ENCODE assay signal across 16 cellular contexts in genomic region chr15:56915888-56916287, GRCh38. TPM values are rescaled to one million over a fixed set of nuclear protein-coding genes. Genes with fewer than 3 reads are reported as not detected.
A peak's percentile ranks its signal among the peaks of the same experiment; 100 is the strongest.
DNase-seq lines count a peak whose midpoint lies in the region; ATAC-seq and TF ChIP-seq lines count a peak whose summit lies in the region.
"Had no signal": no experiment of that assay in that cellular context is flagged by ENCODE, and none has a peak within 500 bp of the region (broad histone marks: within the 10 kb centered on the region; RNA-seq: fewer than 3 reads in every experiment).

No MANE protein-coding gene starts in this region.

- H3K9me3 ChIP-seq in CD4-positive, CD25-positive, alpha-beta regulatory T cell (ENCODE audit: control insufficient read depth in 2 of 2, low read length in 2 of 2), result no peaks in the 10 kb centered on the region
- no peaks in the 10 kb centered on the region for H3K9me3 ChIP-seq in CD4-positive, alpha-beta T cell (ENCODE audit: control insufficient read depth, low read length)
- no peaks in the 10 kb centered on the region for H3K9me3 ChIP-seq in left ventricle myocardium inferior (replicated peaks)

- peak overlapping the region in 3 of 4 donors; percentile 7 to 70 (median 69) for H3K4me3 Mint-ChIP-seq in CD4-positive, CD25-positive, alpha-beta regulatory T cell
- peak overlapping the region; percentile 91 for H3K4me3 Mint-ChIP-seq in CD4-positive, alpha-beta T cell
- peak overlapping the region; percentile 80 for H3K4me3 Mint-ChIP-seq in activated T-helper 17 cell treated with anti-CD3 and anti-CD28 coated beads, Interleukin-2, amount 50 U/mL, for 72 hours
- H3K4me3 Mint-ChIP-seq in progenitor cell of endocrine pancreas (ENCODE audit: low read depth), result peak overlapping the region; percentile 41

- ATAC-seq in CD4-positive, CD25-positive, alpha-beta regulatory T cell (ENCODE audit: low read depth in 2 of 2), result no peak
- no peak for ATAC-seq in CD4-positive, alpha-beta T cell (ENCODE audit: poor library complexity)
- no peak for ATAC-seq in activated T-helper 17 cell treated with anti-CD3 and anti-CD28 coated beads, Interleukin-2, amount 50 U/mL, for 72 hours (replicated peaks)
- no peak for ATAC-seq in HG03457 (IDR thresholded peaks at IDR 0.05; ENCODE audit: unreplicated experiment)
- ATAC-seq: GM12878 had no signal

- peaks cover 27% of the 10 kb centered on the region for H3K4me1 ChIP-seq in CD4-positive, CD25-positive, alpha-beta regulatory T cell (ENCODE audit: control insufficient read depth, insufficient read depth, low read length, poor library complexity, severe bottlenecking)
- peaks cover 57% of the 10 kb centered on the region for H3K4me1 ChIP-seq in left ventricle myocardium inferior

- H3K36me3 Mint-ChIP-seq in CD4-positive, CD25-positive, alpha-beta regulatory T cell, result peaks cover 6% of the 10 kb centered on the region
- H3K36me3 Mint-ChIP-seq in CD4-positive, alpha-beta T cell (ENCODE audit: low read depth), result peaks cover 14% of the 10 kb centered on the region
- peaks cover 13% of the 10 kb centered on the region for H3K36me3 Mint-ChIP-seq in activated T-helper 17 cell treated with anti-CD3 and anti-CD28 coated beads, Interleukin-2, amount 50 U/mL, for 72 hours (ENCODE audit: low read depth)
- peaks cover 22% of the 10 kb centered on the region for H3K36me3 Mint-ChIP-seq in progenitor cell of endocrine pancreas (ENCODE audit: insufficient read depth)

- H3K27me3 Mint-ChIP-seq in CD4-positive, CD25-positive, alpha-beta regulatory T cell, result peaks cover 5% of the 10 kb centered on the region
- H3K27me3 Mint-ChIP-seq in CD4-positive, alpha-beta T cell, result no peaks in the 10 kb centered on the region
- no peaks in the 10 kb centered on the region for H3K27me3 Mint-ChIP-seq in activated T-helper 17 cell treated with anti-CD3 and anti-CD28 coated beads, Interleukin-2, amount 50 U/mL, for 72 hours
- no peaks in the 10 kb centered on the region for H3K27me3 Mint-ChIP-seq in progenitor cell of endocrine pancreas
- H3K27me3 Mint-ChIP-seq: CD8-positive, alpha-beta memory T cell had no signal

- no peaks in the 10 kb centered on the region for H3K27me3 ChIP-seq in CD4-positive, CD25-positive, alpha-beta regulatory T cell (ENCODE audit: control insufficient read depth, insufficient read depth, low read length)
- no peaks in the 10 kb centered on the region for H3K27me3 ChIP-seq in CD4-positive, alpha-beta T cell (ENCODE audit: control insufficient read depth, insufficient read depth, low read length)
- no peaks in the 10 kb centered on the region for H3K27me3 ChIP-seq in left ventricle myocardium inferior (ENCODE audit: low read depth)

- H3K27ac ChIP-seq in CD4-positive, CD25-positive, alpha-beta regulatory T cell (ENCODE audit: insufficient read depth, low read length, poor library complexity, severe bottlenecking), result no peak overlapping the region
- H3K27ac ChIP-seq in CD4-positive, alpha-beta T cell (ENCODE audit: low read depth, low read length), result no peak overlapping the region
- no peak overlapping the region for H3K27ac ChIP-seq in left ventricle myocardium inferior (replicated peaks)
- H3K27ac ChIP-seq: GM23248 had no signal

- H3K9me3 Mint-ChIP-seq in CD4-positive, CD25-positive, alpha-beta regulatory T cell, result no peaks in the 10 kb centered on the region
- H3K9me3 Mint-ChIP-seq in CD4-positive, alpha-beta T cell, result no peaks in the 10 kb centered on the region
- H3K9me3 Mint-ChIP-seq in activated T-helper 17 cell treated with anti-CD3 and anti-CD28 coated beads, Interleukin-2, amount 50 U/mL, for 72 hours, result no peaks in the 10 kb centered on the region
- peaks cover 5% of the 10 kb centered on the region for H3K9me3 Mint-ChIP-seq in progenitor cell of endocrine pancreas (ENCODE audit: low read depth)
- H3K9me3 Mint-ChIP-seq: CD8-positive, alpha-beta memory T cell had no signal

- H3K4me1 Mint-ChIP-seq in CD4-positive, CD25-positive, alpha-beta regulatory T cell, result peaks cover 20 to 52% (median 37%) of the 10 kb centered on the region in 4 donors
- peaks cover 29% of the 10 kb centered on the region for H3K4me1 Mint-ChIP-seq in CD4-positive, alpha-beta T cell (ENCODE audit: low read depth)
- H3K4me1 Mint-ChIP-seq in activated T-helper 17 cell treated with anti-CD3 and anti-CD28 coated beads, Interleukin-2, amount 50 U/mL, for 72 hours, result peaks cover 14% of the 10 kb centered on the region
- H3K4me1 Mint-ChIP-seq in progenitor cell of endocrine pancreas (ENCODE audit: low read depth), result peaks cover 21% of the 10 kb centered on the region

- no peak for DNase-seq in CD4-positive, CD25-positive, alpha-beta regulatory T cell
- DNase-seq in CD4-positive, alpha-beta T cell, result no peak
- no peak for DNase-seq in progenitor cell of endocrine pancreas (ENCODE audit: low spot score, unreplicated experiment)
- no peak for DNase-seq in left ventricle myocardium inferior
- DNase-seq: C1 segment of cervical spinal cord; CD8-positive, alpha-beta memory T cell; DMS 273 treated with DMSO at 0.1 percent for 48 hours; DMS79; EL; GDM1; GM23248; H7; HCEC 1CT had no signal

- CTCF ChIA-PET in CD4-positive, alpha-beta T cell (lab: Charles Lee), result no interaction called here

- TF ChIP-seq CTCF in CD4-positive, alpha-beta T cell (IDR thresholded peaks at IDR 0.05), result no peak
- TF ChIP-seq CTCF in progenitor cell of endocrine pancreas (IDR thresholded peaks at IDR 0.05; ENCODE audit: unreplicated experiment) (no peak), left ventricle myocardium inferior (IDR thresholded peaks at IDR 0.05; ENCODE audit: borderline replicate concordance) (no peak)

- H3K36me3 ChIP-seq in CD4-positive, CD25-positive, alpha-beta regulatory T cell (ENCODE audit: control insufficient read depth, insufficient read depth, low read length), result no peaks in the 10 kb centered on the region
- H3K36me3 ChIP-seq in left ventricle myocardium inferior, result no peaks in the 10 kb centered on the region

- POLR2A ChIA-PET in CD4-positive, alpha-beta T cell (lab: Charles Lee), result no interaction called here

- no peak overlapping the region for H3K27ac Mint-ChIP-seq in CD4-positive, CD25-positive, alpha-beta regulatory T cell
- H3K27ac Mint-ChIP-seq in CD4-positive, alpha-beta T cell, result peak overlapping the region; percentile 42
- no peak overlapping the region for H3K27ac Mint-ChIP-seq in activated T-helper 17 cell treated with anti-CD3 and anti-CD28 coated beads, Interleukin-2, amount 50 U/mL, for 72 hours
- no peak overlapping the region for H3K27ac Mint-ChIP-seq in progenitor cell of endocrine pancreas

- H3K4me3 ChIP-seq in CD4-positive, CD25-positive, alpha-beta regulatory T cell (ENCODE audit: low read depth, low read length), result no peak overlapping the region
- H3K4me3 ChIP-seq in left ventricle myocardium inferior, result no peak overlapping the region
- H3K4me3 ChIP-seq: GM12878 had no signal

- intact Hi-C loops in CD4-positive, alpha-beta T cell (cut with DNase I, micrococcal nuclease), result loop anchor here (5.0 to 10.0 kb wide), 6 partner anchors 161 to 391 kb away; partner anchors contain the start of gene ZNF280D (in 1 of the 2)
- intact Hi-C loops in left ventricle myocardium inferior (cut with micrococcal nuclease), result no loop called here

RNA-seq across cellular contexts. Expression of gene TCF12, which starts 2.6 kb away (rescaled TPM):
- total RNA-seq in CD4-positive, CD25-positive, alpha-beta regulatory T cell, result 83.7 TPM
- 10 to 100 TPM; 45.7 to 71.6 (median 63.7) TPM for polyA plus RNA-seq in CD4-positive, CD25-positive, alpha-beta regulatory T cell
- 10 to 100 TPM; 54.0 TPM for total RNA-seq in CD4-positive, alpha-beta T cell
- total RNA-seq in activated T-helper 17 cell treated with anti-CD3 and anti-CD28 coated beads, Interleukin-2, amount 50 U/mL, for 72 hours, result 10 to 100 TPM; 48.3 to 74.2 TPM
- total RNA-seq in progenitor cell of endocrine pancreas, result 164 and 167 TPM in 2 replicates
- total RNA-seq in left ventricle myocardium inferior, result 52.1 TPM

Comparison
In these comparisons a context has a peak if more than half of its experiments do, and no peak if none do; other contexts are left out.
1. H3K4me3 Mint-ChIP-seq: peak in every context shown above with its lines; median percentile 91 in CD4-positive, alpha-beta T cell; 80 in activated T-helper 17 cell treated with anti-CD3 and anti-CD28 coated beads, Interleukin-2, amount 50 U/mL, for 72 hours; 69 in CD4-positive, CD25-positive, alpha-beta regulatory T cell; 41 in progenitor cell of endocrine pancreas.